ENCODE assay signal across 33 cellular contexts in the genomic region with DNA sequence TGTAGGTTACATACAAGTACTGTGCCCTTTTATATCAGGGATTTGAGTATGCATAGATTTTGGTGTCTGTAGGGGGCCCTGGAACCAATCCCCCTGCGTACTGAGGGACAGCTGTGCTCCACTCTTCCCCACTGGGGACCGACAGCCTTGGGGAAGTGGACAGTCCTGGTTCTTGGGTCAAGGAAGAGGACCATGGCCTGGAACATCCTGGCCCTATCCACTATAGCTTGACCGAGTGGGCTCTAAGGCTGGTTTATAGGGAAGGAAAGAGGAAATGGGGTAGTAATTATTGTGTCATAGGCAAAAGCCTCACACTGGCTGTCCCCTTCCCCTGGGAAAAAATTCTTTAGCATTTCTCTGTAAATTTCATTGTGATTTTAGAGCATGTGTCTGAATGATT.
"Had no signal": no experiment of that assay in that cellular context is flagged by ENCODE, and none has a peak within 500 bp of the region (broad histone marks: within the 10 kb centered on the region; RNA-seq: fewer than 3 reads in every experiment).

No MANE protein-coding gene starts in this region.

- H3K4me3 Mint-ChIP-seq: activated CD4-positive, alpha-beta memory T cell treated with anti-CD3 and anti-CD28 coated beads, Interleukin-2, amount 10 ng/mL, durations not matched to agents 7 days and 5 days; activated CD4-positive, alpha-beta T cell treated with anti-CD3 and anti-CD28 coated beads, Interleukin-2, amount 10 ng/mL, durations not matched to agents 7 days and 5 days; activated naive CD8-positive, alpha-beta T cell treated with anti-CD3 and anti-CD28 coated beads for 36 hours; activated T-cell treated with anti-CD3 and anti-CD28 coated beads, Interleukin-2, amount 50 U/mL, for 4 hours; T-helper 1 cell treated with Interleukin-12 subunit alpha and Interleukin-12 subunit beta and Interleukin-4 antibody, amounts not matched to agents 30 μg/mL and 1 μg/mL, for 36 hours; type B pancreatic cell; WTC11 had no signal

- H3K36me3 Mint-ChIP-seq: WTC11 had no signal

- H3K4me3 ChIP-seq: ascending aorta, esophagus squamous epithelium, heart right ventricle, pancreas, prostate gland, skin epidermis, thoracic aorta, vagina had no signal

- H3K27ac ChIP-seq: brain microvascular endothelial cell, epithelial cell of prostate, pancreas, prostate gland, thoracic aorta, vagina had no signal

- H3K9me3 ChIP-seq: ascending aorta, esophagus squamous epithelium, heart right ventricle, pancreas, prostate gland, thoracic aorta, vagina had no signal

- H3K4me1 ChIP-seq: pancreas, prostate gland had no signal

- H3K36me3 ChIP-seq: ascending aorta, brain microvascular endothelial cell, esophagus squamous epithelium, heart right ventricle, pancreas, prostate gland, thoracic aorta, vagina had no signal

- H3K27me3 ChIP-seq: ascending aorta, brain microvascular endothelial cell, esophagus squamous epithelium, heart right ventricle, pancreas, vagina had no signal

- DNase-seq: activated CD4-positive, alpha-beta memory T cell treated with anti-CD3 and anti-CD28 coated beads, Interleukin-2, amount 10 ng/mL, durations not matched to agents 7 days and 5 days; activated CD4-positive, alpha-beta T cell treated with anti-CD3 and anti-CD28 coated beads for 1 hour; activated CD4-positive, alpha-beta T cell treated with anti-CD3 and anti-CD28 coated beads, Interleukin-2, amount 10 ng/mL, durations not matched to agents 7 days and 5 days; activated CD8-positive, alpha-beta memory T cell treated with anti-CD3 and anti-CD28 coated beads, Interleukin-2, amount 50 U/mL, for 48 hours; activated naive CD8-positive, alpha-beta T cell treated with anti-CD3 and anti-CD28 coated beads for 36 hours; activated T-cell treated with anti-CD3 and anti-CD28 coated beads, Interleukin-2, amount 50 U/mL, for 4 hours; brain microvascular endothelial cell; dermis blood vessel endothelial cell; effector CD8-positive, alpha-beta T cell; esophagus squamous epithelium; foreskin melanocyte; heart right ventricle; kidney glomerular epithelial cell; mammary epithelial cell; nucleus accumbens; pancreas; retina; stimulated activated CD4-positive, alpha-beta T cell treated with anti-CD3 and anti-CD28 coated beads, Interleukin-12 subunit alpha, Interleukin-12 subunit beta, amount 100 ng/mL, for 4 hours; stimulated activated CD4-positive, alpha-beta T cell treated with anti-CD3 and anti-CD28 coated beads, Interleukin-4, amount 100 ng/mL, for 1 hour; stimulated activated naive CD8-positive, alpha-beta T cell treated with anti-CD3 and anti-CD28 coated beads, Interleukin-15, Interleukin-2, amounts not matched to agents 100 U/mL and 50 U/mL, for 24 hours; T1000 had no signal

- H3K9me3 Mint-ChIP-seq: activated CD4-positive, alpha-beta memory T cell treated with anti-CD3 and anti-CD28 coated beads, Interleukin-2, amount 10 ng/mL, durations not matched to agents 7 days and 5 days; activated naive CD8-positive, alpha-beta T cell treated with anti-CD3 and anti-CD28 coated beads for 36 hours; activated T-cell treated with anti-CD3 and anti-CD28 coated beads, Interleukin-2, amount 50 U/mL, for 4 hours; activated T-helper 2 cell treated with anti-CD3 and anti-CD28 coated beads, Interferon-gamma antibody, Interleukin-2, Interleukin-4, amounts not matched to agents 10 μg/mL and 5 μg/mL and 100 μg/mL, durations not matched to agents 14 hours and 24 hours and 36 hours; T-helper 1 cell treated with Interleukin-12 subunit alpha and Interleukin-12 subunit beta and Interleukin-4 antibody, amounts not matched to agents 30 μg/mL and 1 μg/mL, for 36 hours; type B pancreatic cell; WTC11 had no signal

- H3K27me3 Mint-ChIP-seq: activated CD4-positive, alpha-beta memory T cell treated with anti-CD3 and anti-CD28 coated beads, Interleukin-2, amount 10 ng/mL, durations not matched to agents 7 days and 5 days; activated CD4-positive, alpha-beta T cell treated with anti-CD3 and anti-CD28 coated beads, Interleukin-2, amount 10 ng/mL, durations not matched to agents 7 days and 5 days; activated naive CD8-positive, alpha-beta T cell treated with anti-CD3 and anti-CD28 coated beads for 36 hours; type B pancreatic cell had no signal

- H3K27ac Mint-ChIP-seq: activated CD4-positive, alpha-beta memory T cell treated with anti-CD3 and anti-CD28 coated beads, Interleukin-2, amount 10 ng/mL, durations not matched to agents 7 days and 5 days; activated naive CD8-positive, alpha-beta T cell treated with anti-CD3 and anti-CD28 coated beads for 36 hours; activated T-helper 2 cell treated with anti-CD3 and anti-CD28 coated beads, Interferon-gamma antibody, Interleukin-2, Interleukin-4, amounts not matched to agents 10 μg/mL and 5 μg/mL and 100 μg/mL, durations not matched to agents 14 hours and 24 hours and 36 hours; T-helper 1 cell treated with Interleukin-12 subunit alpha and Interleukin-12 subunit beta and Interleukin-4 antibody, amounts not matched to agents 30 μg/mL and 1 μg/mL, for 36 hours; type B pancreatic cell; WTC11 had no signal

- ATAC-seq: activated T-cell treated with anti-CD3 and anti-CD28 coated beads, Interleukin-2, amount 50 U/mL, for 4 hours; heart right ventricle; left lobe of liver; pancreas; sciatic nerve; stimulated activated naive CD8-positive, alpha-beta T cell treated with anti-CD3 and anti-CD28 coated beads, Interleukin-15, Interleukin-2, amounts not matched to agents 100 U/mL and 50 U/mL, for 24 hours; WTC11 had no signal
